8 cellular contexts compared by ENCODE assay signal in genomic region chr17:2259769-2260536, GRCh38. TPM values are rescaled to one million over a fixed set of nuclear protein-coding genes. Genes with fewer than 3 reads are reported as not detected.
DNase-seq lines count a peak whose midpoint lies in the region; ATAC-seq and TF ChIP-seq lines count a peak whose summit lies in the region.

No MANE protein-coding gene starts in this region.

- TF ChIP-seq CTCF in activated B cell treated with CpG ODN at 0.5 μM for 24 hours (IDR thresholded peaks at IDR 0.05): no peak

- H3K9me3 Mint-ChIP-seq in activated B cell treated with CpG ODN at 0.5 μM for 24 hours: no peaks in the 10 kb centered on the region

- in situ Hi-C loops in ACHN (cut with HindIII; ENCODE audit: low pct_ligation_motif_present, low pct_unique_long_range_greater_than_20kb, low sequenced_read_pairs): no loop called here

- POLR2A ChIA-PET in activated B cell treated with CpG ODN at 0.5 μM for 24 hours (lab: Charles Lee): no interaction called here

- no peaks in the 10 kb centered on the region for H3K27me3 Mint-ChIP-seq in activated B cell treated with CpG ODN at 0.5 μM for 24 hours

- H3K4me3 Mint-ChIP-seq in activated B cell treated with CpG ODN at 0.5 μM for 24 hours: no peak overlapping the region

- no peak overlapping the region for H3K27ac Mint-ChIP-seq in activated B cell treated with CpG ODN at 0.5 μM for 24 hours

- peaks cover 18% of the 10 kb centered on the region for H3K4me1 Mint-ChIP-seq in activated B cell treated with CpG ODN at 0.5 μM for 24 hours

- intact Hi-C loops in activated B cell treated with CpG ODN at 0.5 μM for 24 hours (cut with micrococcal nuclease): no loop called here

- CTCF ChIA-PET in activated B cell treated with CpG ODN at 0.5 μM for 24 hours (lab: Charles Lee): interaction anchor here (2.2 kb wide), 1 partner anchor 15 kb away, joined by 8 read pairs; no protein-coding TSS in a partner anchor

- DNase-seq in GM04503 (ENCODE audit: low read depth) (peak; percentile 71), activated B cell treated with CpG ODN at 0.5 μM for 24 hours (no peak), anterior cingulate cortex (lab: John Stamatoyannopoulos, UW) (no peak), ACHN (no peak), dedifferentiated amniotic fluid mesenchymal stem cell (ENCODE audit: extremely low spot score) (no peak)
- peak; percentile 7 for DNase-seq in effector CD8-positive, alpha-beta T cell (lab: John Stamatoyannopoulos, UW)
- DNase-seq in stimulated activated CD8-positive, alpha-beta memory T cell treated with anti-CD3 and anti-CD28 coated beads, Interleukin-12 subunit alpha, Interleukin-12 subunit beta, amount 100 ng/mL, for 4 hours (ENCODE audit: low read depth): peak; percentile 30

- H3K36me3 Mint-ChIP-seq in activated B cell treated with CpG ODN at 0.5 μM for 24 hours (ENCODE audit: low read depth): peaks cover 39% of the 10 kb centered on the region

- ATAC-seq in HG02571 (IDR thresholded peaks at IDR 0.05; ENCODE audit: unreplicated experiment) (peak; percentile 67), activated B cell treated with CpG ODN at 0.5 μM for 24 hours (ENCODE audit: low read depth) (peak; percentile 64)

RNA-seq across cellular contexts. Expression of gene SMG6, which starts 43.6 kb away (rescaled TPM):
- 22.0 and 30.5 TPM in 2 replicates for total RNA-seq in activated B cell treated with CpG ODN at 0.5 μM for 24 hours

RNA-seq across cellular contexts. Expression of gene SRR, which starts 43.8 kb away (rescaled TPM):
- total RNA-seq in activated B cell treated with CpG ODN at 0.5 μM for 24 hours: 5.7 and 8.6 TPM in 2 replicates

Comparison
In these comparisons a context has a peak if more than half of its experiments do, and no peak if none do; other contexts are left out.
1. DNase-seq: peak in GM04503 (single experiment), effector CD8-positive, alpha-beta T cell (single experiment) and stimulated activated CD8-positive, alpha-beta memory T cell treated with anti-CD3 and anti-CD28 coated beads, Interleukin-12 subunit alpha, Interleukin-12 subunit beta, amount 100 ng/mL, for 4 hours (single experiment); none in activated B cell treated with CpG ODN at 0.5 μM for 24 hours (single experiment), anterior cingulate cortex (0 of 58), ACHN (single experiment) and dedifferentiated amniotic fluid mesenchymal stem cell (single experiment).